In genomic region chr14:24417832-24418491, GRCh38 we compare ENCODE assay signal across 19 cellular contexts. TPM values are rescaled to one million over a fixed set of nuclear protein-coding genes. Genes with fewer than 3 reads are reported as not detected.
DNase-seq lines count a peak whose midpoint lies in the region; ATAC-seq, FAIRE-seq and TF ChIP-seq lines count a peak whose summit lies in the region.
"Had no signal": no experiment of that assay in that cellular context is flagged by ENCODE, and none has a peak within 500 bp of the region (broad histone marks: within the 10 kb centered on the region; RNA-seq: fewer than 3 reads in every experiment).

No MANE protein-coding gene starts in this region.

- BruUV-seq in endothelial cell of umbilical vein (replicated peaks; lab: Mats Ljungman, UMichigan), result no TSS peak

- no peak overlapping the region for H2AK5ac ChIP-seq in H9 (ENCODE audit: insufficient read length, low read length)

- H2BK5ac ChIP-seq in H9 (ENCODE audit: insufficient read length, low read length), result no peak overlapping the region

- no peaks in the 10 kb centered on the region for H3K79me1 ChIP-seq in H9 (ENCODE audit: insufficient read depth, low read depth, low read length, poor library complexity, severe bottlenecking)

- H4K91ac ChIP-seq in H9 (ENCODE audit: insufficient read length, low read depth, low read length), result no peak overlapping the region

- H3K9ac ChIP-seq in BLaER1 (no peak overlapping the region), H9 (ENCODE audit: extremely low read depth, insufficient read length, low read length) (no peak overlapping the region), endothelial cell of umbilical vein (replicated peaks; ENCODE audit: extremely low read depth, insufficient read depth, low read length) (no peak overlapping the region), mucosa of rectum (ENCODE audit: low read depth in 1 of 2, low read length in 2 of 2) (peak overlapping the region in 1 of 2 donors; percentile 42)

- no peak overlapping the region for H2BK20ac ChIP-seq in H9 (ENCODE audit: low read depth, low read length, poor library complexity, severe bottlenecking)

- no peak for FAIRE-seq in endothelial cell of umbilical vein (lab: Jason Lieb, UNC)
- FAIRE-seq: GM19239, HTR-8/SVneo had no signal

- no peaks in the 10 kb centered on the region for H3K9me3 Mint-ChIP-seq in H9
- H3K9me3 Mint-ChIP-seq: CD4-positive, alpha-beta T cell had no signal

- no peak overlapping the region for H2BK15ac ChIP-seq in H9 (ENCODE audit: low read depth, low read length)

- no peak overlapping the region; the same call in 1 of the 2 replicates for H3K14ac ChIP-seq in H9 (ENCODE audit: insufficient read depth, low read length)

- no peak overlapping the region for H3K27ac ChIP-seq in BLaER1
- H3K27ac ChIP-seq in H9 (ENCODE audit: insufficient read length, low read depth, low read length), result no peak overlapping the region
- H3K27ac ChIP-seq in endothelial cell of umbilical vein (ENCODE audit: insufficient read depth, low read depth, low read length), result peak overlapping the region; percentile 1
- H3K27ac ChIP-seq in mucosa of rectum (ENCODE audit: low read depth in 2 of 2, low read length in 2 of 2), result peak overlapping the region; percentile 33 to 63
- H3K27ac ChIP-seq: HL-60 had no signal

- H4K20me1 ChIP-seq in BLaER1 (no peaks in the 10 kb centered on the region), H9 (ENCODE audit: control insufficient read depth, insufficient read depth, insufficient read length) (no peaks in the 10 kb centered on the region), endothelial cell of umbilical vein (replicated peaks; ENCODE audit: control insufficient read depth, extremely low read depth, insufficient read depth, low read length) (no peaks in the 10 kb centered on the region)

- H3K4me3 ChIP-seq in BLaER1 (no peak overlapping the region), endothelial cell of umbilical vein (replicated peaks in 1 of 3; ENCODE audit: insufficient read depth in 1 of 3, low read depth in 1 of 3, low read length in 3 of 3) (no peak overlapping the region), mucosa of rectum (ENCODE audit: low read length in 2 of 2) (no peak overlapping the region)

- ATAC-seq in HG02642 (IDR thresholded peaks at IDR 0.05; ENCODE audit: poor library complexity, unreplicated experiment) (no peak), GM21381 (IDR thresholded peaks at IDR 0.05; ENCODE audit: unreplicated experiment) (no peak)

- no peaks in the 10 kb centered on the region for H3K9me1 ChIP-seq in endothelial cell of umbilical vein (replicated peaks; ENCODE audit: control insufficient read depth, extremely low read depth, insufficient read depth, low read length)

- H3K4me1 ChIP-seq in BLaER1 (peaks cover 51% of the 10 kb centered on the region), H9 (ENCODE audit: insufficient read depth, low read length) (no peaks in the 10 kb centered on the region), endothelial cell of umbilical vein (ENCODE audit: control insufficient read depth, extremely low read depth, insufficient read depth, low read length) (peaks cover 17% of the 10 kb centered on the region), mucosa of rectum (ENCODE audit: control insufficient read depth in 2 of 2, insufficient read depth in 2 of 2, low read length in 2 of 2) (peaks cover 15 to 23% of the 10 kb centered on the region in 2 donors)

- TF ChIP-seq CTCF in H9 (conservative IDR thresholded peaks at IDR 0.05) (no peak), endothelial cell of umbilical vein (IDR thresholded peaks at IDR 0.05; ENCODE audit: extremely low read depth in 1 of 2, insufficient read depth in 1 of 2, low read depth in 1 of 2, low read length in 2 of 2) (no peak)

- WGBS in H9 (ENCODE audit: extremely low coverage, insufficient read length, low lambda C conversion rate), result no CpG with 5 or more reads among the region's 6 CpGs

- dilution Hi-C loops in endothelial cell of umbilical vein (cut with MboI; ENCODE audit: extremely low pct_ligation_motif_present, low sequenced_read_pairs), result no loop called here

- H3K27me3 Mint-ChIP-seq in H9 (ENCODE audit: low read depth), result peaks cover 22% of the 10 kb centered on the region

- peaks cover 11 to 26% (median 19%) of the 10 kb centered on the region in 3 experiments; a peak in 6 of 7 replicates for H3K36me3 Mint-ChIP-seq in H9 (ENCODE audit: insufficient read depth in 1 of 3, low read depth in 3 of 3)

- H3K23me2 ChIP-seq in H9 (ENCODE audit: insufficient read length, low read depth, low read length, poor library complexity, severe bottlenecking), result no peaks in the 10 kb centered on the region

- DNase-seq in H9 (peak; percentile 10), endothelial cell of umbilical vein (ENCODE audit: low read depth, low spot score) (no peak), LoVo (ENCODE audit: low spot score) (no peak), NCI-H748 (lab: John Stamatoyannopoulos, UW; ENCODE audit: unreplicated experiment) (no peak)
- DNase-seq: ACHN; AML-193; CD4-positive, alpha-beta T cell; EL; HCEC 1CT; NCI-H1417 treated with DMSO at 0.1 percent for 48 hours; NCI-H1930; NCI-H526 treated with DMSO at 0.1 percent for 48 hours had no signal

- CTCF ChIA-PET in endothelial cell of umbilical vein (lab: Charles Lee), result interaction anchor here (1.3 to 3.9 kb wide), 7 partner anchors 12 to 85 kb away, joined by 3 to 50 read pairs (median 7); partner anchors contain the start of gene NYNRIN

- POLR2A ChIA-PET in endothelial cell of umbilical vein (lab: Charles Lee), result interaction anchor here (1.0 to 1.8 kb wide), 4 partner anchors 12 to 52 kb away, joined by 3 to 5 read pairs (median 4); partner anchors contain the start of genes KHNYN and NYNRIN

- no peak for TF ChIP-seq POLR2A in endothelial cell of umbilical vein (IDR thresholded peaks at IDR 0.05; ENCODE audit: low read depth, low read length)

- H3K23ac ChIP-seq in H9 (ENCODE audit: insufficient read length, low read depth, low read length), result no peak overlapping the region

- H4K5ac ChIP-seq in H9 (ENCODE audit: insufficient read length, low read depth, low read length), result no peak overlapping the region

- H3K4me1 Mint-ChIP-seq in H9, result 0 out of 4 replicates have a peak, but pooled peaks cover 0 to 3% of the 10 kb centered on the region in 2 experiments

- H3K36me3 ChIP-seq in BLaER1 (peaks cover 30% of the 10 kb centered on the region), endothelial cell of umbilical vein (ENCODE audit: control insufficient read depth in 2 of 2, extremely low read depth in 1 of 2, insufficient read depth in 2 of 2, low read length in 2 of 2) (peaks cover 4 to 28% of the 10 kb centered on the region in 2 experiments), mucosa of rectum (ENCODE audit: control insufficient read depth in 2 of 2, insufficient read depth in 2 of 2, low read length in 2 of 2) (peaks cover 3 to 4% of the 10 kb centered on the region in 2 donors)

- H3K79me2 ChIP-seq in H9 (ENCODE audit: insufficient read depth, low read length) (no peaks in the 10 kb centered on the region), endothelial cell of umbilical vein (ENCODE audit: control insufficient read depth, insufficient read depth, low read length) (no peaks in the 10 kb centered on the region)

- no peak overlapping the region for H2BK12ac ChIP-seq in H9 (ENCODE audit: insufficient read length, low read depth, low read length)

- H4K8ac ChIP-seq in H9 (replicated peaks; ENCODE audit: insufficient read length, low read depth, low read length), result no peak overlapping the region

- intact Hi-C loops in endothelial cell of umbilical vein (cut with micrococcal nuclease), result no loop called here

- no peaks in the 10 kb centered on the region for H3K27me3 ChIP-seq in BLaER1
- H3K27me3 ChIP-seq in H9 (ENCODE audit: insufficient read depth, low read length), result no peaks in the 10 kb centered on the region; the same call in 1 of the 2 replicates
- H3K27me3 ChIP-seq in endothelial cell of umbilical vein (ENCODE audit: control insufficient read depth in 2 of 2, insufficient read depth in 2 of 2, low read length in 2 of 2), result no peaks in the 10 kb centered on the region
- H3K27me3 ChIP-seq in mucosa of rectum (ENCODE audit: control insufficient read depth in 2 of 2, insufficient read depth in 2 of 2, low read length in 2 of 2), result no peaks in the 10 kb centered on the region

- no peak overlapping the region for H2BK120ac ChIP-seq in H9 (ENCODE audit: low read depth, low read length, poor library complexity, severe bottlenecking)

- no peak overlapping the region for H3K56ac ChIP-seq in H9 (ENCODE audit: insufficient read length, low read depth, low read length)

- H2AFZ ChIP-seq in H9 (ENCODE audit: low read length) (no peak overlapping the region), endothelial cell of umbilical vein (ENCODE audit: low read depth, low read length) (no peak overlapping the region)

- H3K27ac Mint-ChIP-seq in H9, result no peak overlapping the region
- H3K27ac Mint-ChIP-seq: CD4-positive, alpha-beta T cell had no signal

- H3K4me2 ChIP-seq in BLaER1 (peak overlapping the region; percentile 93), H9 (ENCODE audit: insufficient read depth, insufficient read length, low read length) (no peak overlapping the region), endothelial cell of umbilical vein (ENCODE audit: insufficient read depth, low read length) (no peak overlapping the region)

- no peak overlapping the region for H3K18ac ChIP-seq in H9 (ENCODE audit: insufficient read length, low read depth, low read length)

- H3K4ac ChIP-seq in H9 (ENCODE audit: low read depth, low read length), result no peak overlapping the region

- H3K4me3 Mint-ChIP-seq in H9, result no peak overlapping the region
- H3K4me3 Mint-ChIP-seq: CD4-positive, alpha-beta T cell had no signal

- H3K9me3 ChIP-seq in BLaER1 (no peaks in the 10 kb centered on the region), H9 (ENCODE audit: control insufficient read depth, low read depth, low read length) (no peaks in the 10 kb centered on the region), endothelial cell of umbilical vein (replicated peaks; ENCODE audit: control insufficient read depth, insufficient read depth, low read length) (no peaks in the 10 kb centered on the region), mucosa of rectum (ENCODE audit: control insufficient read depth in 2 of 2, low read length in 2 of 2) (no peaks in the 10 kb centered on the region)

- no peak overlapping the region for H3T11ph ChIP-seq in H9 (ENCODE audit: low read length)

RNA-seq across cellular contexts. Expression of gene CBLN3, which starts 11.5 kb away (rescaled TPM):
- total RNA-seq in H9 (2021), result 0.39 and 0.44 TPM in 2 replicates
- 5.0 and 8.6 TPM in 2 replicates for total RNA-seq in endothelial cell of umbilical vein
- 7.8 and 7.9 TPM in 2 replicates for polyA plus RNA-seq in endothelial cell of umbilical vein
- 3.4 and 4.2 TPM in 2 replicates for polyA plus RNA-seq in endothelial cell of umbilical vein (2011; cell fraction: cytosol; rRNA removed)
- polyA plus RNA-seq in endothelial cell of umbilical vein (2011; cell fraction: nucleus; rRNA removed), result 27.9 and 31.3 TPM in 2 replicates
- 4.2 and 5.1 TPM in 2 replicates for polyA plus RNA-seq in endothelial cell of umbilical vein (2012)
- 4.4 and 6.1 TPM in 2 replicates for polyA minus RNA-seq in endothelial cell of umbilical vein
- polyA minus RNA-seq in endothelial cell of umbilical vein (2011; cell fraction: cytosol; rRNA and poly(A)+ RNA removed), result not detected
- polyA minus RNA-seq in endothelial cell of umbilical vein (2011; cell fraction: nucleus; rRNA and poly(A)+ RNA removed), result 6.4 and 8.2 TPM in 2 replicates

RNA-seq across cellular contexts. Expression of gene KHNYN, which starts 11.8 kb away (rescaled TPM):
- total RNA-seq in H9 (2021) (30.0 and 31.3 TPM in 2 replicates), endothelial cell of umbilical vein (63.3 and 66.7 TPM in 2 replicates)
- polyA plus RNA-seq in endothelial cell of umbilical vein, result 25.2 and 25.4 TPM in 2 replicates
- 19.6 and 24.3 TPM in 2 replicates for polyA plus RNA-seq in endothelial cell of umbilical vein (2011; cell fraction: cytosol; rRNA removed)
- 99.3 and 103 TPM in 2 replicates for polyA plus RNA-seq in endothelial cell of umbilical vein (2011; cell fraction: nucleus; rRNA removed)
- polyA plus RNA-seq in endothelial cell of umbilical vein (2012), result 39.1 and 39.8 TPM in 2 replicates
- 59.9 and 60.3 TPM in 2 replicates for polyA minus RNA-seq in endothelial cell of umbilical vein
- polyA minus RNA-seq in endothelial cell of umbilical vein (2011; cell fraction: cytosol; rRNA and poly(A)+ RNA removed), result 7.4 TPM
- polyA minus RNA-seq in endothelial cell of umbilical vein (2011; cell fraction: nucleus; rRNA and poly(A)+ RNA removed), result 72.1 and 82.5 TPM in 2 replicates

RNA-seq across cellular contexts. Expression of gene NYNRIN, which starts 19.2 kb away (rescaled TPM):
- 18.1 and 18.7 TPM in 2 replicates for total RNA-seq in H9 (2021)
- total RNA-seq in endothelial cell of umbilical vein, result 42.8 and 45.1 TPM in 2 replicates
- 37.2 and 38.8 TPM in 2 replicates for polyA plus RNA-seq in endothelial cell of umbilical vein
- polyA plus RNA-seq in endothelial cell of umbilical vein (2011; cell fraction: cytosol; rRNA removed), result 27.6 and 28.6 TPM in 2 replicates
- polyA plus RNA-seq in endothelial cell of umbilical vein (2011; cell fraction: nucleus; rRNA removed), result 59.8 and 66.2 TPM in 2 replicates
- 25.5 and 35.2 TPM in 2 replicates for polyA plus RNA-seq in endothelial cell of umbilical vein (2012)
- polyA minus RNA-seq in endothelial cell of umbilical vein, result 56.5 and 59.7 TPM in 2 replicates
- not detected for polyA minus RNA-seq in endothelial cell of umbilical vein (2011; cell fraction: cytosol; rRNA and poly(A)+ RNA removed)
- polyA minus RNA-seq in endothelial cell of umbilical vein (2011; cell fraction: nucleus; rRNA and poly(A)+ RNA removed), result 27.5 and 30.6 TPM in 2 replicates

RNA-seq across cellular contexts. Expression of gene SDR39U1, which starts 24.6 kb away (rescaled TPM):
- total RNA-seq in H9 (2021), result 56.2 and 65.0 TPM in 2 replicates
- total RNA-seq in endothelial cell of umbilical vein, result 38.6 and 40.2 TPM in 2 replicates
- 72.6 and 89.8 TPM in 2 replicates for polyA plus RNA-seq in endothelial cell of umbilical vein
- polyA plus RNA-seq in endothelial cell of umbilical vein (2011; cell fraction: cytosol; rRNA removed), result 52.3 and 53.0 TPM in 2 replicates
- polyA plus RNA-seq in endothelial cell of umbilical vein (2011; cell fraction: nucleus; rRNA removed), result 192 and 200 TPM in 2 replicates
- polyA plus RNA-seq in endothelial cell of umbilical vein (2012), result 25.9 and 26.8 TPM in 2 replicates
- 17.2 and 18.1 TPM in 2 replicates for polyA minus RNA-seq in endothelial cell of umbilical vein
- 19.7 TPM for polyA minus RNA-seq in endothelial cell of umbilical vein (2011; cell fraction: cytosol; rRNA and poly(A)+ RNA removed)
- polyA minus RNA-seq in endothelial cell of umbilical vein (2011; cell fraction: nucleus; rRNA and poly(A)+ RNA removed), result 31.2 and 39.9 TPM in 2 replicates

RNA-seq across cellular contexts. Expression of gene NFATC4, which starts 50.0 kb away (rescaled TPM):
- 43.0 and 46.4 TPM in 2 replicates for total RNA-seq in H9 (2021)
- 88.1 and 88.5 TPM in 2 replicates for total RNA-seq in endothelial cell of umbilical vein
- 79.5 and 94.8 TPM in 2 replicates for polyA plus RNA-seq in endothelial cell of umbilical vein
- 30.9 and 43.0 TPM in 2 replicates for polyA plus RNA-seq in endothelial cell of umbilical vein (2011; cell fraction: cytosol; rRNA removed)
- polyA plus RNA-seq in endothelial cell of umbilical vein (2011; cell fraction: nucleus; rRNA removed), result 378 and 485 TPM in 2 replicates
- polyA plus RNA-seq in endothelial cell of umbilical vein (2012), result 37.3 and 52.7 TPM in 2 replicates
- 51.3 and 57.5 TPM in 2 replicates for polyA minus RNA-seq in endothelial cell of umbilical vein
- not detected for polyA minus RNA-seq in endothelial cell of umbilical vein (2011; cell fraction: cytosol; rRNA and poly(A)+ RNA removed)
- polyA minus RNA-seq in endothelial cell of umbilical vein (2011; cell fraction: nucleus; rRNA and poly(A)+ RNA removed), result 44.2 and 56.3 TPM in 2 replicates
- total RNA-seq: CD4-positive, alpha-beta T cell had no signal

Comparison
In these comparisons a context has a peak if more than half of its experiments do, and no peak if none do; other contexts are left out.
1. H3K27ac ChIP-seq: peak in endothelial cell of umbilical vein (single experiment) and mucosa of rectum (2 of 2); none in BLaER1 (single experiment) and H9 (single experiment).